19 cellular contexts compared by ENCODE assay signal in the genomic region with DNA sequence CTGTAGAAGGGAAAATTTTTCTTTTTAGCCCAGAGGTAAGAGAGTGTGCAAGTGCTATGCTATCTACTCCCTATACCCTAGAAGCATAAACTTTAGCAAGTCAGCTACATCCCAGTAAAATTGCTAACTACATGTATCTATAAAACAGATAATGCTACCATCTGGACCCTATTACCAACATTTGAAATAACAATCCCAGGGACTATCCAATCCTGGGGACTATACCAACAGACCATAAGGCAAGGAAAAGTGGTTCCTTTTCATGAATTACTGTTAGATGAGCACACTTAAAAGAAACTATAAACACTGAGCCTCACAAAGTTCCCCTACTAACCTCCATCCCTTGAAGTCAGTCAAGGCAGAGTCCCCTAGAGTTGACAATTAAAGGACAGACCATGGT.
"Had no signal": no experiment of that assay in that cellular context is flagged by ENCODE, and none has a peak within 500 bp of the region (broad histone marks: within the 10 kb centered on the region; RNA-seq: fewer than 3 reads in every experiment).

No MANE protein-coding gene starts in this region.

- H3K4me3 ChIP-seq: dorsolateral prefrontal cortex, esophagus muscularis mucosa, gastrocnemius medialis, heart right ventricle, neural progenitor cell, skin epidermis, tibial artery, vagina had no signal

- ATAC-seq: activated CD4-positive, alpha-beta T cell treated with anti-CD3 and anti-CD28 coated beads for 36 hours; activated CD8-positive, alpha-beta T cell treated with anti-CD3 and anti-CD28 coated beads for 36 hours; activated T-cell treated with anti-CD3 and anti-CD28 coated beads, Interleukin-2, amount 50 U/mL, for 72 hours; gastrocnemius medialis; heart right ventricle; stimulated activated effector memory CD8-positive, alpha-beta T cell treated with anti-CD3 and anti-CD28 coated beads, Interleukin-12 subunit alpha, Interleukin-12 subunit beta, amount 100 ng/mL, for 72 hours had no signal

- H3K4me1 ChIP-seq: esophagus muscularis mucosa, gastrocnemius medialis, neural progenitor cell, parathyroid adenoma, vagina had no signal

- H3K4me2 ChIP-seq: neural progenitor cell had no signal

- H3K27ac ChIP-seq: dorsolateral prefrontal cortex, esophagus muscularis mucosa, gastrocnemius medialis, heart right ventricle, neural progenitor cell, parathyroid adenoma, skin epidermis, tibial artery, vagina, WERI-Rb-1 had no signal

- H3K9ac ChIP-seq: neural progenitor cell, parathyroid adenoma had no signal

- H3K36me3 ChIP-seq: esophagus muscularis mucosa, gastrocnemius medialis, heart right ventricle, neural progenitor cell, tibial artery, vagina, WERI-Rb-1 had no signal

- H3K79me2 ChIP-seq: parathyroid adenoma had no signal

- H2AFZ ChIP-seq: neural progenitor cell, parathyroid adenoma had no signal

- DNase-seq: activated CD4-positive, alpha-beta T cell treated with anti-CD3 and anti-CD28 coated beads for 36 hours; activated CD8-positive, alpha-beta memory T cell treated with anti-CD3 and anti-CD28 coated beads, Interleukin-2, amount 50 U/mL, for 4 hours; activated CD8-positive, alpha-beta T cell treated with anti-CD3 and anti-CD28 coated beads for 36 hours; activated gamma-delta T cell treated with Interleukin-2 at 50 U/mL for 16 hours; activated naive CD8-positive, alpha-beta T cell treated with anti-CD3 and anti-CD28 coated beads for 36 hours; activated T-cell treated with anti-CD3 and anti-CD28 coated beads, Interleukin-2, amount 50 U/mL, for 72 hours; dorsolateral prefrontal cortex; gastrocnemius medialis; heart right ventricle; kidney; retina; tibial artery; WERI-Rb-1 had no signal

- H3K9me3 ChIP-seq: esophagus muscularis mucosa, gastrocnemius medialis, tibial artery, vagina had no signal

- H3K27me3 ChIP-seq: dorsolateral prefrontal cortex, esophagus muscularis mucosa, gastrocnemius medialis, heart right ventricle, neural progenitor cell, tibial artery, vagina had no signal
